ENCODE assay signal across 17 cellular contexts in genomic region chr2:241298554-241299165, GRCh38. TPM values are rescaled to one million over a fixed set of nuclear protein-coding genes. Genes with fewer than 3 reads are reported as not detected.
A peak's percentile ranks its signal among the peaks of the same experiment; 100 is the strongest.
DNase-seq lines count a peak whose midpoint lies in the region; ATAC-seq and TF ChIP-seq lines count a peak whose summit lies in the region.
"Had no signal": no experiment of that assay in that cellular context is flagged by ENCODE, and none has a peak within 500 bp of the region (broad histone marks: within the 10 kb centered on the region; RNA-seq: fewer than 3 reads in every experiment).

No MANE protein-coding gene starts in this region.

- peaks cover 10% of the 10 kb centered on the region; the same call in 1 of the 2 replicates for H3K36me3 ChIP-seq in Loucy (ENCODE audit: insufficient read depth, low read length)
- H3K36me3 ChIP-seq: thoracic aorta had no signal

- POLR2A ChIA-PET in naive thymus-derived CD8-positive, alpha-beta T cell (lab: Charles Lee): interaction anchor here (0.7 to 5.1 kb wide), 8 partner anchors 10 to 47 kb away, joined by 3 to 31 read pairs (median 4); partner anchors contain the start of genes HDLBP and SEPTIN2

- H3K9me3 Mint-ChIP-seq in activated T-helper 17 cell treated with anti-CD3 and anti-CD28 coated beads, Interleukin-2, amount 50 U/mL, for 72 hours: no peaks in the 10 kb centered on the region
- H3K9me3 Mint-ChIP-seq in naive thymus-derived CD8-positive, alpha-beta T cell: no peaks in the 10 kb centered on the region

- H3K4me1 Mint-ChIP-seq in activated T-helper 17 cell treated with anti-CD3 and anti-CD28 coated beads, Interleukin-2, amount 50 U/mL, for 72 hours: peaks cover 41% of the 10 kb centered on the region
- H3K4me1 Mint-ChIP-seq in naive thymus-derived CD8-positive, alpha-beta T cell: peaks cover 35 to 68% (median 59%) of the 10 kb centered on the region in 4 donors

- H3K27ac Mint-ChIP-seq in activated T-helper 17 cell treated with anti-CD3 and anti-CD28 coated beads, Interleukin-2, amount 50 U/mL, for 72 hours: peak overlapping the region; percentile 28
- H3K27ac Mint-ChIP-seq in naive thymus-derived CD8-positive, alpha-beta T cell: peak overlapping the region; percentile 30 to 94 (median 80)

- peaks cover 31% of the 10 kb centered on the region for H3K36me3 Mint-ChIP-seq in activated T-helper 17 cell treated with anti-CD3 and anti-CD28 coated beads, Interleukin-2, amount 50 U/mL, for 72 hours (ENCODE audit: low read depth)
- peaks cover 0 to 14% (median 0%) of the 10 kb centered on the region in 3 donors for H3K36me3 Mint-ChIP-seq in naive thymus-derived CD8-positive, alpha-beta T cell

- H3K4me3 ChIP-seq in Loucy (ENCODE audit: low read length, poor library complexity, severe bottlenecking): peak overlapping the region; percentile 62
- H3K4me3 ChIP-seq: MG63, SJCRH30, thoracic aorta had no signal

- no peaks in the 10 kb centered on the region for H3K9me2 ChIP-seq in Loucy (replicated peaks; ENCODE audit: low read depth, low read length)

- H3K9me3 ChIP-seq in Loucy (ENCODE audit: insufficient read depth, low read depth, low read length): no peaks in the 10 kb centered on the region
- H3K9me3 ChIP-seq: MG63, SJCRH30, thoracic aorta had no signal

- no peak overlapping the region for H2AFZ ChIP-seq in Loucy (ENCODE audit: low read length)

- H3K27me3 Mint-ChIP-seq in activated T-helper 17 cell treated with anti-CD3 and anti-CD28 coated beads, Interleukin-2, amount 50 U/mL, for 72 hours: no peaks in the 10 kb centered on the region
- no peaks in the 10 kb centered on the region for H3K27me3 Mint-ChIP-seq in naive thymus-derived CD8-positive, alpha-beta T cell

- H3F3A ChIP-seq in Loucy (ENCODE audit: low read depth): peaks cover 4% of the 10 kb centered on the region; the same call in 1 of the 2 replicates

- peak; percentile 40 for ATAC-seq in activated T-helper 17 cell treated with anti-CD3 and anti-CD28 coated beads, Interleukin-2, amount 50 U/mL, for 72 hours (replicated peaks)
- ATAC-seq in naive thymus-derived CD8-positive, alpha-beta T cell: peak; percentile 64 to 67

- peaks cover 8% of the 10 kb centered on the region for H4K20me1 ChIP-seq in Loucy (ENCODE audit: insufficient read depth, low read length, poor library complexity, severe bottlenecking)

- peak overlapping the region; percentile 78 for H3K4me2 ChIP-seq in Loucy (ENCODE audit: low read depth, low read length, poor library complexity, severe bottlenecking)

- peaks cover 43% of the 10 kb centered on the region for H3K4me1 ChIP-seq in Loucy (ENCODE audit: insufficient read depth, low read length, poor library complexity, severe bottlenecking)
- H3K4me1 ChIP-seq: SJCRH30 had no signal

- H3K79me2 ChIP-seq in Loucy (ENCODE audit: insufficient read depth, low read length): peaks cover 82% of the 10 kb centered on the region

- H3K27me3 ChIP-seq in Loucy (ENCODE audit: insufficient read depth, low read length, poor library complexity, severe bottlenecking): no peaks in the 10 kb centered on the region
- H3K27me3 ChIP-seq: MG63, SJCRH30 had no signal

- peak overlapping the region; percentile 10 for H3K9ac ChIP-seq in Loucy (ENCODE audit: low read depth, low read length, poor library complexity, severe bottlenecking)

- no peak for TF ChIP-seq CTCF in Loucy (conservative IDR thresholded peaks at IDR 0.05; ENCODE audit: low read length)

- peak; percentile 17 for DNase-seq in activated CD4-positive, alpha-beta T cell treated with anti-CD3 and anti-CD28 coated beads for 4 hours
- no peak for DNase-seq in activated CD4-positive, alpha-beta T cell treated with anti-CD3 and anti-CD28 coated beads for 48 hours
- peak in 6 of 10 donors; percentile 24 to 56 (median 32) for DNase-seq in naive thymus-derived CD8-positive, alpha-beta T cell
- DNase-seq in NCI-H146 treated with DMSO at 0.1 percent for 48 hours (lab: John Stamatoyannopoulos, UW; ENCODE audit: unreplicated experiment) (no peak), NCI-H2171 treated with DMSO at 0.1 percent for 48 hours (lab: John Stamatoyannopoulos, UW) (no peak), globus pallidus (ENCODE audit: low spot score) (no peak)
- DNase-seq: 8988T, aorta, erythroblast, MG63, NCI-H187, NCI-H510A, OCI-M1, SJCRH30 had no signal

- peak overlapping the region; percentile 58 for H3K4me3 Mint-ChIP-seq in activated T-helper 17 cell treated with anti-CD3 and anti-CD28 coated beads, Interleukin-2, amount 50 U/mL, for 72 hours
- peak overlapping the region; percentile 23 to 85 (median 79) for H3K4me3 Mint-ChIP-seq in naive thymus-derived CD8-positive, alpha-beta T cell

RNA-seq across cellular contexts. Expression of gene HDLBP, which starts 16.8 kb away (rescaled TPM):
- 100 to 1,000 TPM; 303 to 319 TPM for total RNA-seq in activated T-helper 17 cell treated with anti-CD3 and anti-CD28 coated beads, Interleukin-2, amount 50 U/mL, for 72 hours
- 100 to 1,000 TPM; 133 to 148 TPM for total RNA-seq in naive thymus-derived CD8-positive, alpha-beta T cell
- polyA plus RNA-seq in naive thymus-derived CD8-positive, alpha-beta T cell: 10 to 100 TPM; 32.2 to 71.1 (median 45.7) TPM

RNA-seq across cellular contexts. Expression of gene SEPTIN2, which starts 17.1 kb away (rescaled TPM):
- total RNA-seq in activated T-helper 17 cell treated with anti-CD3 and anti-CD28 coated beads, Interleukin-2, amount 50 U/mL, for 72 hours: 100 to 1,000 TPM; 180 to 230 TPM
- 100 to 1,000 TPM; 303 to 309 TPM for total RNA-seq in naive thymus-derived CD8-positive, alpha-beta T cell
- polyA plus RNA-seq in naive thymus-derived CD8-positive, alpha-beta T cell: 100 to 1,000 TPM; 143 to 182 (median 144) TPM

RNA-seq across cellular contexts. Expression of gene FARP2, which starts 57.4 kb away (rescaled TPM):
- 10 to 100 TPM; 26.1 to 33.1 TPM for total RNA-seq in activated T-helper 17 cell treated with anti-CD3 and anti-CD28 coated beads, Interleukin-2, amount 50 U/mL, for 72 hours
- 10 to 100 TPM; 20.1 to 22.9 TPM for total RNA-seq in naive thymus-derived CD8-positive, alpha-beta T cell
- polyA plus RNA-seq in naive thymus-derived CD8-positive, alpha-beta T cell: 1 to 10 TPM; 3.4 to 5.8 (median 4.0) TPM

Comparison
In these comparisons a context has a peak if more than half of its experiments do, and no peak if none do; other contexts are left out.
1. DNase-seq: peak in activated CD4-positive, alpha-beta T cell treated with anti-CD3 and anti-CD28 coated beads for 4 hours (2 of 2) and naive thymus-derived CD8-positive, alpha-beta T cell (6 of 10); none in activated CD4-positive, alpha-beta T cell treated with anti-CD3 and anti-CD28 coated beads for 48 hours (single experiment), NCI-H146 treated with DMSO at 0.1 percent for 48 hours (single experiment), NCI-H2171 treated with DMSO at 0.1 percent for 48 hours (single experiment) and globus pallidus (single experiment).